Comparison of ENCODE assay signal across 1 cellular context in genomic region chr11:92386577-92386976, GRCh38.
TF ChIP-seq lines count a peak whose summit lies in the region.

No MANE protein-coding gene starts in this region.

TF ChIP-seq in neural cell, 6 proteins besides CTCF, POLR2A, EP300 and RAD21 (continued from another document):
- TF ChIP-seq REST (IDR thresholded peaks at IDR 0.05; ENCODE audit: borderline replicate concordance), result peak; percentile 75
- no peak for TF ChIP-seq MXI1 (conservative IDR thresholded peaks at IDR 0.05; ENCODE audit: poor library complexity, severe bottlenecking)
